Comparison of ENCODE assay signal across 13 cellular contexts in the genomic region with DNA sequence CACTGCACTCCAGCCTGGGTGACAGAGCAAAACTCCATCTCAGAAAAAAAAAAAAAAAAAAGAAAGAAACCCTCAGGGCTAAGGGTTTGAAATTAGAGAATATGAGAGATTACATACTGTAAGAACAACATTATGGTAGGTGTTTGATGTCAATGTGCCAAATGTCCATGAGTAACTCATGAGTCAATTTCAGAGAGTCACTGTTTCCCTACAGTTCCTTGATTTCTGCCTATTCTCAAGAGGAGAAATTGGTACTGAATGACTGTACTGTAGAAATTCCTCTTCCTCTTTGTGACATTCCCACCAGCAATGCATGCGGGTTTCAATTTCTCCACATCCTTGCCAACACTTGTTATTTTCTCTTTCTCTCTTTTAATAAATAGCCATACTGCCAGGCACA. TPM values are rescaled to one million over a fixed set of nuclear protein-coding genes. Genes with fewer than 3 reads are reported as not detected.
A peak's percentile ranks its signal among the peaks of the same experiment; 100 is the strongest.
DNase-seq lines count a peak whose midpoint lies in the region; ATAC-seq, FAIRE-seq and TF ChIP-seq lines count a peak whose summit lies in the region.
"Had no signal": no experiment of that assay in that cellular context is flagged by ENCODE, and none has a peak within 500 bp of the region (broad histone marks: within the 10 kb centered on the region; RNA-seq: fewer than 3 reads in every experiment).

No MANE protein-coding gene starts in this region.

- H3K4me1 ChIP-seq in K562 (replicated peaks in 1 of 2; ENCODE audit: control insufficient read depth in 2 of 2, insufficient read depth in 2 of 2, low read length in 2 of 2) (no peaks in the 10 kb centered on the region), esophagus muscularis mucosa (no peaks in the 10 kb centered on the region)

- H3K4me3 ChIP-seq in BJ (ENCODE audit: low read depth, low read length) = no peak overlapping the region
- H3K4me3 ChIP-seq in MG63 = no peak overlapping the region
- H3K4me3 ChIP-seq in K562 = no peak overlapping the region
- H3K4me3 ChIP-seq in esophagus muscularis mucosa = no peak overlapping the region
- H3K4me3 ChIP-seq: testis had no signal

- no TSS peak for BruUV-seq in K562 (replicated peaks; lab: Mats Ljungman, UMichigan)

- no peak overlapping the region for H3K27ac ChIP-seq in K562 (ENCODE audit: extremely low read depth, low read depth, low read length)
- no peak overlapping the region for H3K27ac ChIP-seq in esophagus muscularis mucosa (replicated peaks in 1 of 4)
- H3K27ac ChIP-seq: testis had no signal

- no peaks in the 10 kb centered on the region for H3K27me3 ChIP-seq in BJ (ENCODE audit: control insufficient read depth, insufficient read depth, low read length)
- no peaks in the 10 kb centered on the region for H3K27me3 ChIP-seq in MG63
- 0 out of 5 replicates have a peak, but pooled peaks cover 0 to 5% of the 10 kb centered on the region in 2 experiments for H3K27me3 ChIP-seq in K562 (ENCODE audit: control insufficient read depth in 2 of 2, insufficient read depth in 2 of 2, low read length in 2 of 2)
- no peaks in the 10 kb centered on the region for H3K27me3 ChIP-seq in esophagus muscularis mucosa
- H3K27me3 ChIP-seq: testis had no signal

- H3K36me3 ChIP-seq in BJ (ENCODE audit: control insufficient read depth, insufficient read depth, low read length) (no peaks in the 10 kb centered on the region), MG63 (no peaks in the 10 kb centered on the region), K562 (ENCODE audit: control insufficient read depth, insufficient read depth, low read length) (no peaks in the 10 kb centered on the region), esophagus muscularis mucosa (no peaks in the 10 kb centered on the region)

- no peak for TF ChIP-seq CTCF in BJ (IDR thresholded peaks at IDR 0.05; ENCODE audit: insufficient read depth, low read depth, low read length)
- TF ChIP-seq CTCF in K562 (IDR thresholded peaks at IDR 0.05 in 2 of 3, conservative IDR thresholded peaks at IDR 0.05 in 1 of 3; ENCODE audit: insufficient read depth in 2 of 3, low read depth in 1 of 3, low read length in 3 of 3) = no peak
- no peak for TF ChIP-seq CTCF in esophagus muscularis mucosa (IDR thresholded peaks at IDR 0.05)

- H3K9me3 ChIP-seq in MG63 (no peaks in the 10 kb centered on the region), K562 (replicated peaks; ENCODE audit: control insufficient read depth, insufficient read depth, low read depth, low read length) (no peaks in the 10 kb centered on the region), esophagus muscularis mucosa (no peaks in the 10 kb centered on the region)
- H3K9me3 ChIP-seq: testis had no signal

- intact Hi-C loops in K562 (cut with micrococcal nuclease) (no loop called here), esophagus muscularis mucosa (cut with DNase I) (no loop called here)

- POLR2A ChIA-PET in BJ (lab: Charles Lee) (no interaction called here), K562 (lab: Yijun Ruan, JAX) (no interaction called here)

- peak; percentile 63 for DNase-seq in BJ (ENCODE audit: low read depth)
- peak; percentile 26 for DNase-seq in MG63
- no peak for DNase-seq in K562 (ENCODE audit: extremely low read depth in 1 of 4, low spot score in 3 of 4)
- peak; percentile 89 for DNase-seq in iris pigment epithelial cell (ENCODE audit: low read depth)
- DNase-seq in NCI-H2227 (lab: John Stamatoyannopoulos, UW; ENCODE audit: unreplicated experiment) = no peak
- DNase-seq in esophagus muscularis mucosa (ENCODE audit: extremely low spot score) = no peak
- no peak for DNase-seq in HuH-7.5 (ENCODE audit: low spot score)
- DNase-seq: activated T-cell treated with anti-CD3 and anti-CD28 coated beads, Interleukin-2, amount 50 U/mL, for 4 hours; midbrain; NCI-H1930; testis had no signal

- H3K9ac ChIP-seq in K562 (ENCODE audit: insufficient read depth in 1 of 2, low read depth in 2 of 2, low read length in 2 of 2) = no peak overlapping the region

- H2AFZ ChIP-seq in K562 (ENCODE audit: low read depth, low read length) = no peak overlapping the region

- H3K79me2 ChIP-seq in K562 (ENCODE audit: control insufficient read depth, insufficient read depth, low read length) = no peaks in the 10 kb centered on the region

- TF ChIP-seq EP300 in K562 (IDR thresholded peaks at IDR 0.05; ENCODE audit: low read length) (no peak), esophagus muscularis mucosa (IDR thresholded peaks at IDR 0.05) (no peak)

- H4K20me1 ChIP-seq in K562 (replicated peaks; ENCODE audit: control insufficient read depth, insufficient read depth, low read length) = no peaks in the 10 kb centered on the region

- CTCF ChIA-PET in BJ (lab: Yijun Ruan, JAX) = no interaction called here
- CTCF ChIA-PET in K562 (lab: Yijun Ruan, JAX; ENCODE audit: low intra/inter-chr PET ratio) = no interaction called here

- ATAC-seq in K562 = no peak
- ATAC-seq in HG02642 (IDR thresholded peaks at IDR 0.05; ENCODE audit: poor library complexity, unreplicated experiment) = no peak
- ATAC-seq: activated T-cell treated with anti-CD3 and anti-CD28 coated beads, Interleukin-2, amount 50 U/mL, for 4 hours had no signal

- WGBS in K562 (ENCODE audit: insufficient coverage, low coverage, missing lambda C conversion rate) = 80% methylated on average over 1 of the region's 1 CpG
- WGBS in esophagus muscularis mucosa = 88% methylated on average over 1 of the region's 1 CpG

- in situ Hi-C loops in K562 (cut with MboI) = no loop called here

- no peak overlapping the region for H3K4me2 ChIP-seq in K562 (ENCODE audit: insufficient read depth, low read length)

- FAIRE-seq in K562 (lab: Jason Lieb, UNC) = no peak
- FAIRE-seq: GM12891 had no signal

- no peaks in the 10 kb centered on the region for H3K9me1 ChIP-seq in K562 (ENCODE audit: control insufficient read depth, insufficient read depth, low read length)

- TF ChIP-seq POLR2A in K562 (conservative IDR thresholded peaks at IDR 0.05) = no peak
- TF ChIP-seq POLR2A in esophagus muscularis mucosa (IDR thresholded peaks at IDR 0.05; ENCODE audit: low read depth) = no peak

- no peak for TF ChIP-seq RAD21 in K562 (CRISPR knock-in tag; conservative IDR thresholded peaks at IDR 0.05 in 1 of 2, IDR thresholded peaks at IDR 0.05 in 1 of 2)

TF ChIP-seq in K562, 482 proteins besides CTCF, POLR2A, EP300 and RAD21:
- no peak for TF ChIP-seq TAF7 (tag; IDR thresholded peaks at IDR 0.05)
- 0 out of 2 replicates have a peak, but pooled peaks have one; percentile 30 for TF ChIP-seq FOSL1 (tag; conservative IDR thresholded peaks at IDR 0.05)

RNA-seq across cellular contexts. Expression of a gene that starts 35.2 kb away (rescaled TPM):
- polyA plus RNA-seq in BJ (2011; rRNA removed) (0.88 and 1.3 TPM in 2 replicates), K562 (2011; rRNA removed) (0.05 and 0.21 TPM in 2 replicates), K562 (2014; fragmentation: Illumina TruSeq; extraction: Trizol) (0.03 TPM in 2 replicates), K562 (2014; fragmentation: Nextera tagmentation; extraction: Ambion mirVana) (under 1 TPM in 1 of 2 experiments, not detected in 1; 0.03 TPM), K562 (2014; rRNA removed) (0.07 TPM in 1 of 2 replicates, not detected in the other)
- 0.93 and 2.4 TPM in 2 replicates for polyA minus RNA-seq in BJ (2011; rRNA and poly(A)+ RNA removed)
- total RNA-seq in MG63 (2014; rRNA removed; shearing (Covaris generic); ENCODE audit: low replicate concordance) = not detected in 2 replicates
- total RNA-seq in K562 (2011; cell fraction: chromatin; rRNA removed; ENCODE audit: low replicate concordance) = 0.72 and 0.79 TPM in 2 replicates
- total RNA-seq in K562 (2011; cell fraction: nucleolus; rRNA removed) = 0.33 and 0.92 TPM in 2 replicates
- total RNA-seq in K562 (2011; cell fraction: nucleoplasm; rRNA removed) = 0.69 and 0.95 TPM in 2 replicates
- total RNA-seq in K562 (2014; rRNA removed) (0.08 TPM in 1 of 2 replicates, not detected in the other), K562 (2014; rRNA removed; fragmentation: Illumina TruSeq; extraction: Trizol) (0.04 and 0.13 TPM in 2 replicates), K562 (2015; rRNA removed; fragmentation: Illumina TruSeq; extraction: Trizol) (0.29 and 0.30 TPM in 2 replicates), K562 (2021) (0.09 and 0.13 TPM in 2 replicates), esophagus muscularis mucosa (1 to 10 TPM in 1 of 4 donors, under 1 TPM in 3; 0.42 to 1.0 (median 0.93) TPM)
- polyA plus RNA-seq in K562 (2011; cell fraction: cytosol; rRNA removed) = 0.07 TPM in 1 of 2 replicates, not detected in the other
- polyA plus RNA-seq in K562 (2011; cell fraction: nucleus; rRNA removed) = 0.20 and 0.34 TPM in 2 replicates
- 0.03 and 0.08 TPM in 2 replicates for polyA plus RNA-seq in K562 (2012)
- polyA minus RNA-seq in K562 (2011; rRNA and poly(A)+ RNA removed) = 0.25 and 0.54 TPM in 2 replicates
- polyA minus RNA-seq in K562 (2011; cell fraction: cytosol; rRNA and poly(A)+ RNA removed) = not detected in 2 replicates
- polyA minus RNA-seq in K562 (2011; cell fraction: nucleus; rRNA and poly(A)+ RNA removed) = 0.40 and 0.56 TPM in 2 replicates

RNA-seq across cellular contexts. Expression of a gene that starts 42.5 kb away (rescaled TPM):
- polyA plus RNA-seq in BJ (2011; rRNA removed) (0.25 and 0.71 TPM in 2 replicates), K562 (2011; rRNA removed) (0.09 and 0.15 TPM in 2 replicates), K562 (2014; fragmentation: Illumina TruSeq; extraction: Trizol) (0.03 and 0.06 TPM in 2 replicates), K562 (2014; fragmentation: Nextera tagmentation; extraction: Ambion mirVana) (under 1 TPM; 0.06 to 0.08 TPM), K562 (2014; rRNA removed) (0.19 and 0.22 TPM in 2 replicates)
- polyA minus RNA-seq in BJ (2011; rRNA and poly(A)+ RNA removed) = 0.26 and 1.1 TPM in 2 replicates
- 0.74 and 2.1 TPM in 2 replicates for total RNA-seq in MG63 (2014; rRNA removed; shearing (Covaris generic); ENCODE audit: low replicate concordance)
- total RNA-seq in K562 (2011; cell fraction: chromatin; rRNA removed; ENCODE audit: low replicate concordance) = 0.58 and 2.8 TPM in 2 replicates
- total RNA-seq in K562 (2011; cell fraction: nucleolus; rRNA removed) = 0.33 and 0.53 TPM in 2 replicates
- total RNA-seq in K562 (2011; cell fraction: nucleoplasm; rRNA removed) = 1.4 and 2.7 TPM in 2 replicates
- total RNA-seq in K562 (2014; rRNA removed) (0.05 and 0.08 TPM in 2 replicates), K562 (2014; rRNA removed; fragmentation: Illumina TruSeq; extraction: Trizol) (0.22 and 0.29 TPM in 2 replicates), K562 (2015; rRNA removed; fragmentation: Illumina TruSeq; extraction: Trizol) (0.23 and 0.29 TPM in 2 replicates), K562 (2021) (0.27 and 0.29 TPM in 2 replicates), esophagus muscularis mucosa (1 to 10 TPM in 3 of 4 donors, under 1 TPM in 1; 0.83 to 4.2 (median 1.8) TPM)
- 0.01 and 0.03 TPM in 2 replicates for polyA plus RNA-seq in K562 (2011; cell fraction: cytosol; rRNA removed)
- 0.11 and 0.20 TPM in 2 replicates for polyA plus RNA-seq in K562 (2011; cell fraction: nucleus; rRNA removed)
- polyA plus RNA-seq in K562 (2012) = 0.09 and 0.11 TPM in 2 replicates
- polyA minus RNA-seq in K562 (2011; rRNA and poly(A)+ RNA removed) = 0.39 and 0.42 TPM in 2 replicates
- 0.19 TPM in 1 of 2 replicates, not detected in the other for polyA minus RNA-seq in K562 (2011; cell fraction: cytosol; rRNA and poly(A)+ RNA removed)
- polyA minus RNA-seq in K562 (2011; cell fraction: nucleus; rRNA and poly(A)+ RNA removed) = 0.40 and 0.44 TPM in 2 replicates

Comparison
In these comparisons a context has a peak if more than half of its experiments do, and no peak if none do; other contexts are left out.
1. DNase-seq: peak in BJ (single experiment), MG63 (single experiment) and iris pigment epithelial cell (single experiment); none in K562 (0 of 4), NCI-H2227 (single experiment), esophagus muscularis mucosa (single experiment) and HuH-7.5 (single experiment).